ENCODE assay signal across 1 cellular context in genomic region chr19:55476100-55476775, GRCh38.
A peak's percentile ranks its signal among the peaks of the same experiment; 100 is the strongest.
TF ChIP-seq lines count a peak whose summit lies in the region.

ZNF628 (plus strand) TSS chr19:55476617; CDS start chr19:55479911, 3,294 bp downstream.

TF ChIP-seq in K562, 482 proteins besides CTCF, POLR2A, EP300 and RAD21 (continued from another document and continues in another):
- peak; percentile 38 for TF ChIP-seq POLR2B (IDR thresholded peaks at IDR 0.05; ENCODE audit: low read depth, partially characterized antibody)
- TF ChIP-seq ATF6 (CRISPR knock-in tag; IDR thresholded peaks at IDR 0.05): peak; percentile 96
- TF ChIP-seq ZNF395 (CRISPR knock-in tag; IDR thresholded peaks at IDR 0.05): peak; percentile 91; the same call in 1 of the 2 replicates
- peak in 1 of 2 experiments; percentile 28; a peak in 1 of 4 replicates for TF ChIP-seq TRIM24 (IDR thresholded peaks at IDR 0.05)
- no peak for TF ChIP-seq YBX1 (IDR thresholded peaks at IDR 0.05)
- peak; percentile 53 for TF ChIP-seq SAP30 (IDR thresholded peaks at IDR 0.05; ENCODE audit: borderline replicate concordance, insufficient read depth, low read depth, low read length, poor library complexity, severe bottlenecking)
- no peak for TF ChIP-seq ARID4B (CRISPR knock-in tag; IDR thresholded peaks at IDR 0.05)
- TF ChIP-seq EGR1 (conservative IDR thresholded peaks at IDR 0.05): peak; percentile 95
- TF ChIP-seq ILF3 (IDR thresholded peaks at IDR 0.05; ENCODE audit: borderline replicate concordance): no peak
- TF ChIP-seq GTF2F1 (IDR thresholded peaks at IDR 0.05; ENCODE audit: low read depth, low read length): 0 out of 2 replicates have a peak, but pooled peaks have one; percentile 19
- TF ChIP-seq ETS1 (conservative IDR thresholded peaks at IDR 0.05; ENCODE audit: control insufficient read depth, low read depth, low read length): peak; percentile 94
- TF ChIP-seq MGA (IDR thresholded peaks at IDR 0.05): peak; percentile 100
- peak; percentile 25; the same call in 1 of the 2 replicates for TF ChIP-seq ELF2 (CRISPR knock-in tag; IDR thresholded peaks at IDR 0.05)
- TF ChIP-seq IRF1 (CRISPR knock-in tag; IDR thresholded peaks at IDR 0.05; ENCODE audit: borderline replicate concordance): peak; percentile 85; the same call in 1 of the 2 replicates
- TF ChIP-seq XRCC5 (IDR thresholded peaks at IDR 0.05; ENCODE audit: low read depth, low read length): 0 out of 2 replicates have a peak, but pooled peaks have one; percentile 49
- TF ChIP-seq SMAD4 (CRISPR knock-in tag; conservative IDR thresholded peaks at IDR 0.05): peak; percentile 90
- peak; percentile 100 for TF ChIP-seq GMEB1 (CRISPR knock-in tag; IDR thresholded peaks at IDR 0.05)
- TF ChIP-seq ZBTB2 (IDR thresholded peaks at IDR 0.05): peak; percentile 99
- 0 out of 2 replicates have a peak, but pooled peaks have one; percentile 32 for TF ChIP-seq ZNF830 (CRISPR knock-in tag; IDR thresholded peaks at IDR 0.05)
- TF ChIP-seq TRIM25 (IDR thresholded peaks at IDR 0.05; ENCODE audit: borderline replicate concordance): no peak
- TF ChIP-seq EWSR1 (IDR thresholded peaks at IDR 0.05; ENCODE audit: borderline replicate concordance, low read depth, partially characterized antibody): no peak
- peak; percentile 61; the same call in 1 of the 2 replicates for TF ChIP-seq KLF6 (CRISPR knock-in tag; IDR thresholded peaks at IDR 0.05; ENCODE audit: borderline replicate concordance)
